Comparison of ENCODE assay signal across 15 cellular contexts in genomic region chr9:124840300-124840833, GRCh38. TPM values are rescaled to one million over a fixed set of nuclear protein-coding genes. Genes with fewer than 3 reads are reported as not detected.
DNase-seq lines count a peak whose midpoint lies in the region; ATAC-seq, FAIRE-seq and TF ChIP-seq lines count a peak whose summit lies in the region.
"Had no signal": no experiment of that assay in that cellular context is flagged by ENCODE, and none has a peak within 500 bp of the region (broad histone marks: within the 10 kb centered on the region; RNA-seq: fewer than 3 reads in every experiment).

No MANE protein-coding gene starts in this region.

- H3K4me3 Mint-ChIP-seq in type B pancreatic cell = no peak overlapping the region

- intact Hi-C loops in Right ventricle myocardium superior (cut with DNase I) (no loop called here), Right ventricle myocardium inferior (cut with DNase I) (no loop called here)

- peak; percentile 60 for TF ChIP-seq CTCF in foreskin keratinocyte (conservative IDR thresholded peaks at IDR 0.05)
- peak; percentile 46 for TF ChIP-seq CTCF in type B pancreatic cell (conservative IDR thresholded peaks at IDR 0.05)

- no peaks in the 10 kb centered on the region for H3K36me3 Mint-ChIP-seq in type B pancreatic cell
- H3K36me3 Mint-ChIP-seq: activated naive CD4-positive, alpha-beta T cell treated with anti-CD3 and anti-CD28 coated beads, Interleukin-2, amount 50 U/mL, for 72 hours had no signal

- H3K27ac ChIP-seq in SJCRH30 = peak overlapping the region; percentile 93
- H3K27ac ChIP-seq in foreskin keratinocyte = no peak overlapping the region
- H3K27ac ChIP-seq: BLaER1 had no signal

- H3K27me3 ChIP-seq in SJCRH30 = no peaks in the 10 kb centered on the region
- peaks cover 10% of the 10 kb centered on the region for H3K27me3 ChIP-seq in foreskin keratinocyte
- H3K27me3 ChIP-seq: BLaER1 had no signal

- peaks cover 5% of the 10 kb centered on the region for H3K4me1 Mint-ChIP-seq in type B pancreatic cell (ENCODE audit: unreplicated experiment)

- no peaks in the 10 kb centered on the region for H3K9me3 ChIP-seq in SJCRH30 (replicated peaks)
- H3K9me3 ChIP-seq: BLaER1 had no signal

- no peaks in the 10 kb centered on the region for H3K36me3 ChIP-seq in SJCRH30
- H3K36me3 ChIP-seq: BLaER1 had no signal

- H3K4me3 ChIP-seq in SJCRH30 = peak overlapping the region; percentile 3; the same call in 1 of the 2 replicates
- H3K4me3 ChIP-seq: BLaER1, lung had no signal

- no peak for FAIRE-seq in RCC 7860 (lab: Jason Lieb, UNC)

- no peak overlapping the region for H3K27ac Mint-ChIP-seq in type B pancreatic cell
- H3K27ac Mint-ChIP-seq: activated naive CD4-positive, alpha-beta T cell treated with anti-CD3 and anti-CD28 coated beads, Interleukin-2, amount 50 U/mL, for 72 hours had no signal

- DNase-seq in Right ventricle myocardium superior (peak; percentile 41), Right ventricle myocardium inferior (ENCODE audit: missing footprints) (no peak), SJCRH30 (peak; percentile 99), foreskin keratinocyte (no peak), type B pancreatic cell (ENCODE audit: extremely low spot score, unreplicated experiment) (no peak), RCC 7860 (ENCODE audit: low spot score) (no peak)
- no peak for DNase-seq in NK-92 treated with Interleukin-12 subunit alpha and Interleukin-12 subunit beta, amount 100 ng/mL, for 24 hours (lab: John Stamatoyannopoulos, UW)
- DNase-seq: activated CD4-positive, alpha-beta T cell treated with anti-CD3 and anti-CD28 coated beads for 4 hours; KG1; stimulated activated CD4-positive, alpha-beta T cell treated with anti-CD3 and anti-CD28 coated beads, Interleukin-12 subunit alpha, Interleukin-12 subunit beta, amount 100 ng/mL, for 4 hours; stimulated activated naive CD8-positive, alpha-beta T cell treated with anti-CD3 and anti-CD28 coated beads, Interleukin-15, Interleukin-2, amounts not matched to agents 100 U/mL and 50 U/mL, for 24 hours had no signal

- no peak for ATAC-seq in Right ventricle myocardium superior (ENCODE audit: poor library complexity)
- no peak for ATAC-seq in Right ventricle myocardium inferior
- no peak for ATAC-seq in foreskin keratinocyte
- no peak for ATAC-seq in GM18870 (IDR thresholded peaks at IDR 0.05; ENCODE audit: unreplicated experiment)
- ATAC-seq: stimulated activated naive CD8-positive, alpha-beta T cell treated with anti-CD3 and anti-CD28 coated beads, Interleukin-15, Interleukin-2, amounts not matched to agents 100 U/mL and 50 U/mL, for 24 hours had no signal

- no peaks in the 10 kb centered on the region for H3K9me3 Mint-ChIP-seq in type B pancreatic cell
- H3K9me3 Mint-ChIP-seq: activated naive CD4-positive, alpha-beta T cell treated with anti-CD3 and anti-CD28 coated beads, Interleukin-2, amount 50 U/mL, for 72 hours had no signal

- H3K4me1 ChIP-seq in SJCRH30 = peaks cover 22% of the 10 kb centered on the region
- H3K4me1 ChIP-seq in foreskin keratinocyte = peaks cover 1% of the 10 kb centered on the region

- no peaks in the 10 kb centered on the region for H3K27me3 Mint-ChIP-seq in type B pancreatic cell

RNA-seq across cellular contexts. Expression of gene WDR38, which starts 12.9 kb away (rescaled TPM):
- total RNA-seq in Right ventricle myocardium superior = not detected
- not detected for total RNA-seq in Right ventricle myocardium inferior
- not detected in 2 replicates for total RNA-seq in SJCRH30 (2014; rRNA removed; shearing (Covaris generic))
- total RNA-seq in foreskin keratinocyte = not detected in 2 replicates
- polyA plus RNA-seq in foreskin keratinocyte = not detected in 2 replicates
- total RNA-seq in type B pancreatic cell (ENCODE audit: low replicate concordance) = 0.75 TPM in 1 of 2 replicates, not detected in the other
- total RNA-seq: activated naive CD4-positive, alpha-beta T cell treated with anti-CD3 and anti-CD28 coated beads, Interleukin-2, amount 50 U/mL, for 72 hours had no signal

RNA-seq across cellular contexts. Expression of gene RPL35, which starts 21.4 kb away (rescaled TPM):
- total RNA-seq in Right ventricle myocardium superior (621 TPM), Right ventricle myocardium inferior (752 TPM), foreskin keratinocyte (2,922 and 2,928 TPM in 2 replicates), type B pancreatic cell (ENCODE audit: low replicate concordance) (1,370 and 1,381 TPM in 2 replicates)
- total RNA-seq in SJCRH30 (2014; rRNA removed; shearing (Covaris generic)) = 3,495 and 5,082 TPM in 2 replicates
- 4,502 and 4,687 TPM in 2 replicates for polyA plus RNA-seq in foreskin keratinocyte

RNA-seq across cellular contexts. Expression of gene ARPC5L, which starts 21.6 kb away (rescaled TPM):
- total RNA-seq in Right ventricle myocardium superior (37.8 TPM), Right ventricle myocardium inferior (41.8 TPM), foreskin keratinocyte (67.0 and 74.9 TPM in 2 replicates), type B pancreatic cell (ENCODE audit: low replicate concordance) (37.9 and 38.9 TPM in 2 replicates)
- 54.0 and 58.5 TPM in 2 replicates for total RNA-seq in SJCRH30 (2014; rRNA removed; shearing (Covaris generic))
- 128 and 129 TPM in 2 replicates for polyA plus RNA-seq in foreskin keratinocyte

Comparison
In these comparisons a context has a peak if more than half of its experiments do, and no peak if none do; other contexts are left out.
1. DNase-seq: peak in Right ventricle myocardium superior (single experiment) and SJCRH30 (2 of 2); none in Right ventricle myocardium inferior (single experiment), foreskin keratinocyte (0 of 2), type B pancreatic cell (single experiment), NK-92 treated with Interleukin-12 subunit alpha and Interleukin-12 subunit beta, amount 100 ng/mL, for 24 hours (single experiment) and RCC 7860 (single experiment).